In genomic region chr9:124869986-124870560, GRCh38 we compare ENCODE assay signal across 8 cellular contexts. TPM values are rescaled to one million over a fixed set of nuclear protein-coding genes. Genes with fewer than 3 reads are reported as not detected.
DNase-seq lines count a peak whose midpoint lies in the region; ATAC-seq and TF ChIP-seq lines count a peak whose summit lies in the region.

No MANE protein-coding gene starts in this region.

- H3K27ac Mint-ChIP-seq in brain = peak overlapping the region; percentile 63 to 89 (median 83)

- H3K4me1 Mint-ChIP-seq in brain = peaks cover 47% of the 10 kb centered on the region

- peaks cover 17% of the 10 kb centered on the region for H3K36me3 Mint-ChIP-seq in brain

- intact Hi-C loops in right lobe of liver (cut with DNase I) = no loop called here

- H3K9me3 Mint-ChIP-seq in brain = no peaks in the 10 kb centered on the region

- H3K27me3 Mint-ChIP-seq in brain = peaks cover 2% of the 10 kb centered on the region

- H3K9me3 ChIP-seq in right lobe of liver = no peaks in the 10 kb centered on the region

- TF ChIP-seq CTCF in AG04449 (IDR thresholded peaks at IDR 0.05; ENCODE audit: insufficient read depth, low read length, missing control alignments) = no peak
- no peak for TF ChIP-seq CTCF in brain (conservative IDR thresholded peaks at IDR 0.05)
- no peak for TF ChIP-seq CTCF in right lobe of liver (IDR thresholded peaks at IDR 0.05)

- H3K27ac ChIP-seq in right lobe of liver = peak overlapping the region; percentile 67 to 92 (median 79)

- ATAC-seq in GM19035 (IDR thresholded peaks at IDR 0.05; ENCODE audit: unreplicated experiment) (peak; percentile 44), HG03439 (IDR thresholded peaks at IDR 0.05; ENCODE audit: unreplicated experiment) (peak; percentile 35), right lobe of liver (peak; percentile 17 to 50 (median 24))

- peaks cover 0 to 14% (median 7%) of the 10 kb centered on the region in 4 donors for H3K36me3 ChIP-seq in right lobe of liver

- CTCF ChIA-PET in AG04449 (lab: Yijun Ruan, JAX) = interaction anchor here (0.8 to 2.4 kb wide), 6 partner anchors 8 to 98 kb away, joined by 3 to 7 read pairs (median 6); partner anchors contain the start of gene WDR38

- H3K4me3 ChIP-seq in AG04449 (ENCODE audit: low read depth, low read length) (peak overlapping the region; percentile 90), right lobe of liver (peak overlapping the region; percentile 76 to 98 (median 85))

- WGBS in right lobe of liver (ENCODE audit: insufficient coverage, low coverage, low lambda C conversion rate, missing lambda C conversion rate) = 6% methylated on average over 11 of the region's 12 CpGs

- no peak for DNase-seq in AG04449 (ENCODE audit: low read depth, low spot score)
- DNase-seq in UCSD-AML1 (lab: John Stamatoyannopoulos, UW; ENCODE audit: unreplicated experiment) = peak; percentile 76
- DNase-seq in right lobe of liver = peak in 2 of 3 donors; percentile 63 to 65
- peak; percentile 62 for DNase-seq in stimulated activated CD8-positive, alpha-beta memory T cell treated with anti-CD3 and anti-CD28 coated beads, Interleukin-15, amount 100 ng/mL, for 1 hour (ENCODE audit: low read depth)
- no peak for DNase-seq in OCI-M2 (lab: John Stamatoyannopoulos, UW; ENCODE audit: unreplicated experiment)

- peak overlapping the region; percentile 89 to 98 (median 95) for H3K4me3 Mint-ChIP-seq in brain

- peak; percentile 39 for TF ChIP-seq POLR2A in right lobe of liver (IDR thresholded peaks at IDR 0.05)

- POLR2A ChIA-PET in AG04449 (lab: Yijun Ruan, JAX) = interaction anchor here (1.6 kb wide), 1 partner anchor 9 kb away, joined by 7 read pairs; the partner anchor contains the start of gene RPL35

- no peaks in the 10 kb centered on the region for H3K27me3 ChIP-seq in right lobe of liver

- H3K4me1 ChIP-seq in right lobe of liver = peaks cover 0 to 26% (median 7%) of the 10 kb centered on the region in 4 donors

RNA-seq across cellular contexts. Expression of gene ARPC5L, which starts 8.1 kb away (rescaled TPM):
- 69.8 TPM for polyA plus RNA-seq in brain (ENCODE audit: insufficient read depth, low read depth, low replicate concordance)
- 10 to 100 TPM; 15.2 to 25.7 (median 20.6) TPM for total RNA-seq in right lobe of liver

RNA-seq across cellular contexts. Expression of gene RPL35, which starts 8.3 kb away (rescaled TPM):
- polyA plus RNA-seq in brain (ENCODE audit: insufficient read depth, low read depth, low replicate concordance) = 2,927 TPM
- 1,000 to 10,000 TPM in 2 of 6 experiments, 100 to 1,000 TPM in 4; 372 to 1,299 (median 414) TPM for total RNA-seq in right lobe of liver

RNA-seq across cellular contexts. Expression of gene WDR38, which starts 16.8 kb away (rescaled TPM):
- polyA plus RNA-seq in brain (ENCODE audit: insufficient read depth, low read depth, low replicate concordance) = not detected
- total RNA-seq in right lobe of liver = not detected

Comparison
In these comparisons a context has a peak if more than half of its experiments do, and no peak if none do; other contexts are left out.
1. DNase-seq: peak in UCSD-AML1 (single experiment), right lobe of liver (2 of 3) and stimulated activated CD8-positive, alpha-beta memory T cell treated with anti-CD3 and anti-CD28 coated beads, Interleukin-15, amount 100 ng/mL, for 1 hour (single experiment); none in AG04449 (single experiment) and OCI-M2 (single experiment).
2. Peak in every context shown above with its lines, with median percentiles within 50 percentile points of each other: ATAC-seq.